ENCODE assay signal across 10 cellular contexts in genomic region chr3:185807455-185808068, GRCh38. TPM values are rescaled to one million over a fixed set of nuclear protein-coding genes. Genes with fewer than 3 reads are reported as not detected.
DNase-seq lines count a peak whose midpoint lies in the region; ATAC-seq and TF ChIP-seq lines count a peak whose summit lies in the region.
"Had no signal": no experiment of that assay in that cellular context is flagged by ENCODE, and none has a peak within 500 bp of the region (broad histone marks: within the 10 kb centered on the region; RNA-seq: fewer than 3 reads in every experiment).

No MANE protein-coding gene starts in this region.

- no peaks in the 10 kb centered on the region for H3K9me3 ChIP-seq in RWPE2 (ENCODE audit: severe bottlenecking)

- ATAC-seq in RWPE2 (ENCODE audit: low read depth), result peak; percentile 72; the same call in 2 of the 3 replicates
- ATAC-seq in HG02588 (IDR thresholded peaks at IDR 0.05; ENCODE audit: unreplicated experiment), result no peak
- no peak for ATAC-seq in GM21381 (IDR thresholded peaks at IDR 0.05; ENCODE audit: unreplicated experiment)
- ATAC-seq: GM12878, left lobe of liver had no signal

- peaks cover 8% of the 10 kb centered on the region for H3K27me3 Mint-ChIP-seq in activated naive CD4-positive, alpha-beta T cell treated with anti-CD3 and anti-CD28 coated beads for 36 hours (ENCODE audit: low read depth)
- peaks cover 27% of the 10 kb centered on the region for H3K27me3 Mint-ChIP-seq in activated naive CD4-positive, alpha-beta T cell treated with anti-CD3 and anti-CD28 coated beads, Interleukin-2, amount 10 ng/mL, durations not matched to agents 7 days and 5 days
- H3K27me3 Mint-ChIP-seq in type B pancreatic cell, result no peaks in the 10 kb centered on the region

- no peak overlapping the region for H3K27ac ChIP-seq in RWPE2 (ENCODE audit: poor library complexity, severe bottlenecking)

- CTCF ChIA-PET in activated naive CD4-positive, alpha-beta T cell treated with anti-CD3 and anti-CD28 coated beads for 36 hours (lab: Charles Lee), result interaction anchor here (0.7 to 1.1 kb wide), 2 partner anchors 147 to 416 kb away, joined by 3 read pairs; no protein-coding TSS in a partner anchor
- CTCF ChIA-PET in activated naive CD4-positive, alpha-beta T cell treated with anti-CD3 and anti-CD28 coated beads, Interleukin-2, amount 10 ng/mL, durations not matched to agents 7 days and 5 days (lab: Charles Lee), result interaction anchor here (0.8 kb wide), 1 partner anchor 13 kb away, joined by 3 read pairs; no protein-coding TSS in a partner anchor

- H3K9me3 Mint-ChIP-seq in activated naive CD4-positive, alpha-beta T cell treated with anti-CD3 and anti-CD28 coated beads for 36 hours, result no peaks in the 10 kb centered on the region
- H3K9me3 Mint-ChIP-seq in activated naive CD4-positive, alpha-beta T cell treated with anti-CD3 and anti-CD28 coated beads, Interleukin-2, amount 10 ng/mL, durations not matched to agents 7 days and 5 days, result no peaks in the 10 kb centered on the region
- H3K9me3 Mint-ChIP-seq in type B pancreatic cell, result peaks cover 4% of the 10 kb centered on the region

- no peaks in the 10 kb centered on the region for H3K4me1 ChIP-seq in RWPE2 (ENCODE audit: insufficient read depth, poor library complexity, severe bottlenecking)

- no peak overlapping the region for H3K4me3 Mint-ChIP-seq in activated naive CD4-positive, alpha-beta T cell treated with anti-CD3 and anti-CD28 coated beads for 36 hours
- H3K4me3 Mint-ChIP-seq in activated naive CD4-positive, alpha-beta T cell treated with anti-CD3 and anti-CD28 coated beads, Interleukin-2, amount 10 ng/mL, durations not matched to agents 7 days and 5 days, result no peak overlapping the region
- no peak overlapping the region for H3K4me3 Mint-ChIP-seq in type B pancreatic cell

- TF ChIP-seq CTCF in RWPE2 (IDR thresholded peaks at IDR 0.05; ENCODE audit: poor library complexity, severe bottlenecking) (no peak), type B pancreatic cell (conservative IDR thresholded peaks at IDR 0.05) (no peak)

- H3K4me1 Mint-ChIP-seq in activated naive CD4-positive, alpha-beta T cell treated with anti-CD3 and anti-CD28 coated beads for 36 hours (ENCODE audit: low read depth), result no peaks in the 10 kb centered on the region
- no peaks in the 10 kb centered on the region for H3K4me1 Mint-ChIP-seq in activated naive CD4-positive, alpha-beta T cell treated with anti-CD3 and anti-CD28 coated beads, Interleukin-2, amount 10 ng/mL, durations not matched to agents 7 days and 5 days
- H3K4me1 Mint-ChIP-seq in type B pancreatic cell (ENCODE audit: unreplicated experiment), result peaks cover 23% of the 10 kb centered on the region

- H3K36me3 ChIP-seq in RWPE2 (ENCODE audit: low read depth), result peaks cover 6% of the 10 kb centered on the region; the same call in 1 of the 2 replicates

- H3K4me3 ChIP-seq in RWPE2 (ENCODE audit: severe bottlenecking), result no peak overlapping the region
- H3K4me3 ChIP-seq: GM12878 had no signal

- intact Hi-C loops in activated naive CD4-positive, alpha-beta T cell treated with anti-CD3 and anti-CD28 coated beads for 36 hours (cut with micrococcal nuclease), result no loop called here

- no peaks in the 10 kb centered on the region for H3K27me3 ChIP-seq in RWPE2 (ENCODE audit: insufficient read depth, poor library complexity, severe bottlenecking)

- DNase-seq in activated naive CD4-positive, alpha-beta T cell treated with anti-CD3 and anti-CD28 coated beads for 36 hours, result peak; percentile 10
- no peak for DNase-seq in activated naive CD4-positive, alpha-beta T cell treated with anti-CD3 and anti-CD28 coated beads, Interleukin-2, amount 10 ng/mL, durations not matched to agents 7 days and 5 days
- no peak for DNase-seq in RWPE2 (ENCODE audit: low spot score)
- peak; percentile 54 for DNase-seq in fibroblast of peridontal ligament (ENCODE audit: extremely low read depth)
- no peak for DNase-seq in type B pancreatic cell (ENCODE audit: extremely low spot score, unreplicated experiment)
- DNase-seq in NCI-H524 (lab: John Stamatoyannopoulos, UW), result no peak

- no peaks in the 10 kb centered on the region for H3K36me3 Mint-ChIP-seq in activated naive CD4-positive, alpha-beta T cell treated with anti-CD3 and anti-CD28 coated beads for 36 hours (ENCODE audit: low read depth)
- no peaks in the 10 kb centered on the region for H3K36me3 Mint-ChIP-seq in activated naive CD4-positive, alpha-beta T cell treated with anti-CD3 and anti-CD28 coated beads, Interleukin-2, amount 10 ng/mL, durations not matched to agents 7 days and 5 days
- peaks cover 11% of the 10 kb centered on the region for H3K36me3 Mint-ChIP-seq in type B pancreatic cell

- no peak overlapping the region for H3K27ac Mint-ChIP-seq in activated naive CD4-positive, alpha-beta T cell treated with anti-CD3 and anti-CD28 coated beads for 36 hours
- no peak overlapping the region for H3K27ac Mint-ChIP-seq in activated naive CD4-positive, alpha-beta T cell treated with anti-CD3 and anti-CD28 coated beads, Interleukin-2, amount 10 ng/mL, durations not matched to agents 7 days and 5 days
- H3K27ac Mint-ChIP-seq in type B pancreatic cell, result peak overlapping the region; percentile 68

RNA-seq across cellular contexts. Expression of gene IGF2BP2, which starts 17.3 kb away (rescaled TPM):
- under 1 TPM; 0.43 to 0.44 TPM for total RNA-seq in activated naive CD4-positive, alpha-beta T cell treated with anti-CD3 and anti-CD28 coated beads for 36 hours
- 101 and 140 TPM in 2 replicates for total RNA-seq in type B pancreatic cell (ENCODE audit: low replicate concordance)

Comparison
In these comparisons a context has a peak if more than half of its experiments do, and no peak if none do; other contexts are left out.
1. DNase-seq: peak in activated naive CD4-positive, alpha-beta T cell treated with anti-CD3 and anti-CD28 coated beads for 36 hours (single experiment) and fibroblast of peridontal ligament (single experiment); none in activated naive CD4-positive, alpha-beta T cell treated with anti-CD3 and anti-CD28 coated beads, Interleukin-2, amount 10 ng/mL, durations not matched to agents 7 days and 5 days (single experiment), RWPE2 (single experiment), type B pancreatic cell (single experiment) and NCI-H524 (0 of 2).
2. RNA of gene IGF2BP2, which starts 17.3 kb away (total RNA-seq): 101 to 140 TPM in type B pancreatic cell; 0.43 to 0.44 TPM in activated naive CD4-positive, alpha-beta T cell treated with anti-CD3 and anti-CD28 coated beads for 36 hours; every median in the first group is over 10 times any median in the second.